Comparison of ENCODE assay signal across 8 cellular contexts in the genomic region with DNA sequence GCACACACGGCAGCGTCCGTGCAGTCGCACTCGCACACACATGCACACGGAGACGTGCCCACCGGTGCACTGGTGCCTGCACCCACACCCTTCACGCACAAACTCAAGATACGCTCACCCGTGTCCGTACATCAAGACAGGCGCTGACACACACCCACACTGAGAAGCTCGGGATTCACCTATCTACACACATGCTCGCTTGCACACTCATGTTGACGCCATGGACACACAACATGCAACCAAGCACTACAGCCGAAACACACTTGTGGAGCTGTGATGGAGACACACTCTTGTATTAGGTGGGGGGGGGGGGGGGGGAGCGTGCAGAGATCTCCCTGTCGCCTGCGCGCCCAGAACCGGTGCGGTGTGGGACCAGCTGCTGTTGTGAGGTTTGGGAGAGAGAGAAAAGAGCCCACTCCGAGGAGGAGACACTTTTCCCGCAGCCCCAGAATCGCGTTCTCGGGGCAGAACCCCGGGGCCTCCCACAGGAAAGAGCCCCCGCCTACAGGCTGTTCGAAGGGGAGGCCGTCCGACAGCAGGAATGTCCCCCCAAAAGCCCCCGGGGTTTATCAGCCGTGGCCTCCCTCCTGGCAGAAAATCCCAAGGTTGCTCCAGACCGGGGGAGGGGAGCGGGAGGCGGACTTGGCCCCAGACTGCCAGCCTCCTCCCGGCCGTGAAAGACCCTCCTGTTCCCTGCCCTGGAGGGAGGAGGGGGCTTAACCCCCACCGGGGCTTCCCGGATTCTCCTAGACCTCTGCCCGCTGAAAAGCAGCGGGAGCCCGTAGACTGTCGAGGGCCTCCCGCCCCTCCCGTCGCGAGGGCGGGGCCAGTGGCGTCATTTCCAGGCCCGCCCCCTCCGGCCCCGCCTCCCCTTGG. TPM values are rescaled to one million over a fixed set of nuclear protein-coding genes. Genes with fewer than 3 reads are reported as not detected.
A peak's percentile ranks its signal among the peaks of the same experiment; 100 is the strongest.
DNase-seq lines count a peak whose midpoint lies in the region; ATAC-seq, FAIRE-seq and TF ChIP-seq lines count a peak whose summit lies in the region.

No MANE protein-coding gene starts in this region.

- H3K9me3 ChIP-seq in endothelial cell of umbilical vein (replicated peaks; ENCODE audit: control insufficient read depth, insufficient read depth, low read length): no peaks in the 10 kb centered on the region

- CTCF ChIA-PET in endothelial cell of umbilical vein (lab: Charles Lee): interaction anchor here (0.7 to 9.2 kb wide), 18 partner anchors 9 to 227 kb away, joined by 3 to 168 read pairs (median 4); a partner anchor contains a TSS

- POLR2A ChIA-PET in endothelial cell of umbilical vein (lab: Charles Lee): interaction anchor here (0.6 to 0.7 kb wide), 3 partner anchors 48 to 169 kb away, joined by 3 to 5 read pairs (median 3); a partner anchor contains a TSS

- dilution Hi-C loops in endothelial cell of umbilical vein (cut with MboI; ENCODE audit: extremely low pct_ligation_motif_present, low sequenced_read_pairs): no loop called here

- no peaks in the 10 kb centered on the region for H3K79me2 ChIP-seq in endothelial cell of umbilical vein (ENCODE audit: control insufficient read depth, insufficient read depth, low read length)

- intact Hi-C loops in endothelial cell of umbilical vein (cut with micrococcal nuclease): loop anchor here (1.0 to 2.0 kb wide), 6 partner anchors 27 to 318 kb away; a partner anchor contains a TSS

- no peaks in the 10 kb centered on the region for H4K20me1 ChIP-seq in endothelial cell of umbilical vein (replicated peaks; ENCODE audit: control insufficient read depth, extremely low read depth, insufficient read depth, low read length)

- peak overlapping the region; percentile 77 for H2AFZ ChIP-seq in endothelial cell of umbilical vein (ENCODE audit: low read depth, low read length)

- ATAC-seq in HG03135 (IDR thresholded peaks at IDR 0.05; ENCODE audit: unreplicated experiment): peak; percentile 33

- peak overlapping the region; percentile 4 to 53 (median 36) for H3K4me3 ChIP-seq in endothelial cell of umbilical vein (replicated peaks in 1 of 3; ENCODE audit: insufficient read depth in 1 of 3, low read depth in 1 of 3, low read length in 3 of 3)

- H3K27me3 ChIP-seq in endothelial cell of umbilical vein (ENCODE audit: control insufficient read depth in 2 of 2, insufficient read depth in 2 of 2, low read length in 2 of 2): peaks cover 6% of the 10 kb centered on the region in 2 experiments

- TF ChIP-seq CTCF in endothelial cell of umbilical vein (IDR thresholded peaks at IDR 0.05; ENCODE audit: extremely low read depth in 1 of 2, insufficient read depth in 1 of 2, low read depth in 1 of 2, low read length in 2 of 2): no peak

- TF ChIP-seq POLR2A in endothelial cell of umbilical vein (IDR thresholded peaks at IDR 0.05; ENCODE audit: low read depth, low read length): no peak

- BruUV-seq in endothelial cell of umbilical vein (replicated peaks; lab: Mats Ljungman, UMichigan): no TSS peak

- peaks cover 0 to 12% of the 10 kb centered on the region in 2 experiments for H3K36me3 ChIP-seq in endothelial cell of umbilical vein (ENCODE audit: control insufficient read depth in 2 of 2, extremely low read depth in 1 of 2, insufficient read depth in 2 of 2, low read length in 2 of 2)

- peak; percentile 94 for FAIRE-seq in endothelial cell of umbilical vein (lab: Jason Lieb, UNC)

- peaks cover 17% of the 10 kb centered on the region for H3K4me1 ChIP-seq in endothelial cell of umbilical vein (ENCODE audit: control insufficient read depth, extremely low read depth, insufficient read depth, low read length)

- peak overlapping the region; percentile 81 for H3K9ac ChIP-seq in endothelial cell of umbilical vein (replicated peaks; ENCODE audit: extremely low read depth, insufficient read depth, low read length)

- H3K27ac ChIP-seq in endothelial cell of umbilical vein (ENCODE audit: insufficient read depth, low read depth, low read length): peak overlapping the region; percentile 87

- DNase-seq in SHP77 (lab: John Stamatoyannopoulos, UW) (peak; percentile 40 to 61), SHP77 treated with DMSO at 0.1 percent for 48 hours (lab: John Stamatoyannopoulos, UW) (no peak), NOMO-1 treated with dmso at 0.1 percent for 144 hours (lab: John Stamatoyannopoulos, UW; ENCODE audit: unreplicated experiment) (peak; percentile 28), endothelial cell of umbilical vein (ENCODE audit: low read depth, low spot score) (peak; percentile 91), midbrain (lab: John Stamatoyannopoulos, UW) (peak; percentile 89)
- peak; percentile 96 for DNase-seq in activated CD8-positive, alpha-beta memory T cell treated with anti-CD3 and anti-CD28 coated beads, Interleukin-2, amount 50 U/mL, for 48 hours
- DNase-seq in stimulated activated CD8-positive, alpha-beta memory T cell treated with anti-CD3 and anti-CD28 coated beads, Interleukin-15, amount 100 ng/mL, for 24 hours (ENCODE audit: low read depth): peak; percentile 85

- H3K9me1 ChIP-seq in endothelial cell of umbilical vein (replicated peaks; ENCODE audit: control insufficient read depth, extremely low read depth, insufficient read depth, low read length): no peaks in the 10 kb centered on the region

- peak overlapping the region; percentile 55 for H3K4me2 ChIP-seq in endothelial cell of umbilical vein (ENCODE audit: insufficient read depth, low read length)

TF ChIP-seq in endothelial cell of umbilical vein, 7 proteins besides CTCF, POLR2A, EP300 and RAD21 (continues in another document):
- no peak for TF ChIP-seq FOS (IDR thresholded peaks at IDR 0.05; ENCODE audit: borderline replicate concordance, insufficient read depth, low read length)
- TF ChIP-seq POLR2AphosphoS5 (IDR thresholded peaks at IDR 0.05; ENCODE audit: insufficient read depth, low read depth, low read length): no peak
- TF ChIP-seq EZH2 (IDR thresholded peaks at IDR 0.05; ENCODE audit: borderline replicate concordance, low read depth, low read length, severe bottlenecking): no peak
- TF ChIP-seq MYC (IDR thresholded peaks at IDR 0.05; ENCODE audit: low read depth, low read length): no peak
- TF ChIP-seq, protein P1, sequence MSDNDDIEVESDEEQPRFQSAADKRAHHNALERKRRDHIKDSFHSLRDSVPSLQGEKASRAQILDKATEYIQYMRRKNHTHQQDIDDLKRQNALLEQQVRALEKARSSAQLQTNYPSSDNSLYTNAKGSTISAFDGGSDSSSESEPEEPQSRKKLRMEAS (IDR thresholded peaks at IDR 0.05; ENCODE audit: insufficient read depth, insufficient read length): no peak
- no peak for TF ChIP-seq JUN (IDR thresholded peaks at IDR 0.05; ENCODE audit: borderline replicate concordance, insufficient read depth, insufficient read length, low read depth)

RNA-seq across cellular contexts. Expression of a gene that starts 0.5 kb away (rescaled TPM):
- 21.9 and 25.6 TPM in 2 replicates for total RNA-seq in endothelial cell of umbilical vein
- 21.0 and 23.0 TPM in 2 replicates for polyA plus RNA-seq in endothelial cell of umbilical vein
- polyA plus RNA-seq in endothelial cell of umbilical vein (2011; cell fraction: cytosol; rRNA removed): 13.8 and 20.2 TPM in 2 replicates
- 53.7 and 67.4 TPM in 2 replicates for polyA plus RNA-seq in endothelial cell of umbilical vein (2011; cell fraction: nucleus; rRNA removed)
- 17.7 and 31.9 TPM in 2 replicates for polyA plus RNA-seq in endothelial cell of umbilical vein (2012)
- 9.5 and 11.2 TPM in 2 replicates for polyA minus RNA-seq in endothelial cell of umbilical vein
- polyA minus RNA-seq in endothelial cell of umbilical vein (2011; cell fraction: cytosol; rRNA and poly(A)+ RNA removed): 27.7 TPM
- 11.3 and 18.8 TPM in 2 replicates for polyA minus RNA-seq in endothelial cell of umbilical vein (2011; cell fraction: nucleus; rRNA and poly(A)+ RNA removed)

RNA-seq across cellular contexts. Expression of a gene that starts 23.5 kb away (rescaled TPM):
- total RNA-seq in endothelial cell of umbilical vein: 0.18 and 0.40 TPM in 2 replicates
- polyA plus RNA-seq in endothelial cell of umbilical vein: 0.08 and 0.10 TPM in 2 replicates
- 0.07 TPM in 1 of 2 replicates, not detected in the other for polyA plus RNA-seq in endothelial cell of umbilical vein (2011; cell fraction: cytosol; rRNA removed)
- polyA plus RNA-seq in endothelial cell of umbilical vein (2011; cell fraction: nucleus; rRNA removed): 0.24 and 0.29 TPM in 2 replicates
- 0.86 and 2.6 TPM in 2 replicates for polyA plus RNA-seq in endothelial cell of umbilical vein (2012)
- not detected in 2 replicates for polyA minus RNA-seq in endothelial cell of umbilical vein
- not detected for polyA minus RNA-seq in endothelial cell of umbilical vein (2011; cell fraction: cytosol; rRNA and poly(A)+ RNA removed)
- 0.29 TPM in 1 of 2 replicates, not detected in the other for polyA minus RNA-seq in endothelial cell of umbilical vein (2011; cell fraction: nucleus; rRNA and poly(A)+ RNA removed)

RNA-seq across cellular contexts. Expression of a gene that starts 25.6 kb away (rescaled TPM):
- total RNA-seq in endothelial cell of umbilical vein: 9.9 and 10.7 TPM in 2 replicates
- polyA plus RNA-seq in endothelial cell of umbilical vein: 15.3 and 21.6 TPM in 2 replicates
- polyA plus RNA-seq in endothelial cell of umbilical vein (2011; cell fraction: cytosol; rRNA removed): 5.9 and 10.1 TPM in 2 replicates
- polyA plus RNA-seq in endothelial cell of umbilical vein (2011; cell fraction: nucleus; rRNA removed): 11.6 and 11.7 TPM in 2 replicates
- polyA plus RNA-seq in endothelial cell of umbilical vein (2012): 4.3 and 6.2 TPM in 2 replicates
- polyA minus RNA-seq in endothelial cell of umbilical vein: 1.4 and 2.0 TPM in 2 replicates
- polyA minus RNA-seq in endothelial cell of umbilical vein (2011; cell fraction: cytosol; rRNA and poly(A)+ RNA removed): 8.5 TPM
- 1.5 and 1.8 TPM in 2 replicates for polyA minus RNA-seq in endothelial cell of umbilical vein (2011; cell fraction: nucleus; rRNA and poly(A)+ RNA removed)

RNA-seq across cellular contexts. Expression of a gene that starts 37.3 kb away (rescaled TPM):
- total RNA-seq in endothelial cell of umbilical vein: 61.5 and 62.6 TPM in 2 replicates
- polyA plus RNA-seq in endothelial cell of umbilical vein: 82.3 and 96.7 TPM in 2 replicates
- 79.5 and 108 TPM in 2 replicates for polyA plus RNA-seq in endothelial cell of umbilical vein (2011; cell fraction: cytosol; rRNA removed)
- polyA plus RNA-seq in endothelial cell of umbilical vein (2011; cell fraction: nucleus; rRNA removed): 119 and 127 TPM in 2 replicates
- 56.6 and 83.3 TPM in 2 replicates for polyA plus RNA-seq in endothelial cell of umbilical vein (2012)
- 26.5 and 27.4 TPM in 2 replicates for polyA minus RNA-seq in endothelial cell of umbilical vein
- 32.0 TPM for polyA minus RNA-seq in endothelial cell of umbilical vein (2011; cell fraction: cytosol; rRNA and poly(A)+ RNA removed)
- 7.5 and 12.2 TPM in 2 replicates for polyA minus RNA-seq in endothelial cell of umbilical vein (2011; cell fraction: nucleus; rRNA and poly(A)+ RNA removed)

RNA-seq across cellular contexts. Expression of a gene that starts 56.3 kb away (rescaled TPM):
- total RNA-seq in endothelial cell of umbilical vein: not detected in 2 replicates
- polyA plus RNA-seq in endothelial cell of umbilical vein: 0.08 TPM in 1 of 2 replicates, not detected in the other
- polyA plus RNA-seq in endothelial cell of umbilical vein (2011; cell fraction: cytosol; rRNA removed): 0.04 TPM in 1 of 2 replicates, not detected in the other
- polyA plus RNA-seq in endothelial cell of umbilical vein (2011; cell fraction: nucleus; rRNA removed): not detected in 2 replicates
- not detected in 2 replicates for polyA plus RNA-seq in endothelial cell of umbilical vein (2012)
- polyA minus RNA-seq in endothelial cell of umbilical vein: not detected in 2 replicates
- polyA minus RNA-seq in endothelial cell of umbilical vein (2011; cell fraction: cytosol; rRNA and poly(A)+ RNA removed): not detected
- polyA minus RNA-seq in endothelial cell of umbilical vein (2011; cell fraction: nucleus; rRNA and poly(A)+ RNA removed): not detected in 2 replicates
